In the genomic region with DNA sequence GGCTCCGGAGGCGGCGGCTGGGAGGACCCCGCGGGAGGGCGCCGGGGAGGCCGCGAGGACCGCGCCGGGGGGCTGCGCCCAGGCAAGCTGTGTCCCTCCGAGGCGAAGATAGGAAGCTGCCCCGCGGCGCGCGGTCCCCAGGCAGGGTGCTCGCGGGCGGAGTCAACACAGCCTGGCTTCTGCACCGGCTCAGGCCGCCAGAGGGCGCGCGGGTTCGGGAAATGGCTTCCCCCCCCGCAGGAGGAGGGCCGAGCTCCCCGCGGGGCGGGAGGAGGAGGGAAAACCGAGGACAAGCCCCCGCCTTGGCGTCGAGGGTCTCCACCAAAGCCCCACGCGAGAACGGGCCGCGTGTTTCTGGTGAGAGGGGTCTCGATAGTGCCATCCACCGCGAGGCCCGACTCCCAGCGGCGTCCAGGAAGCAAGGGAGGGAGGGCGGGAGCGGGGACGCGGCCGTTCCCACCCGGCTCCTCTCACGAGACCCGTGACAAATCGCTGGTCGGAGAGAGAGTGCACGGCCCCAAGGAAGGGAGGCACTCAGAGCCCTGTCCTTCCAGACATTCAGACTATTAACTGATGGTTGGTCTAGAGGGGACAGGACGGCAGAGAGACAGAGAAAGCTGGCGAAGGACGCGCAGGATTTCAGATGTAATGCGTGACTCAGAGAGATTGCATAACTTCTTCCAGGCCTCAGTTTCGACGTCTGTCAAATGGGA, we compare ENCODE assay signal across 1 cellular context.
TF ChIP-seq lines count a peak whose summit lies in the region.

No MANE protein-coding gene starts in this region.

TF ChIP-seq in A549, 52 proteins besides CTCF, POLR2A, EP300 and RAD21 (continued from another document):
- TF ChIP-seq ZNF302 (CRISPR knock-in tag; IDR thresholded peaks at IDR 0.05): no peak
- TF ChIP-seq CHD2 (IDR thresholded peaks at IDR 0.05; ENCODE audit: low read length, partially characterized antibody): peak; percentile 60
- TF ChIP-seq TP53 (CRISPR knock-in tag; IDR thresholded peaks at IDR 0.05): no peak
- TF ChIP-seq MAZ (IDR thresholded peaks at IDR 0.05; ENCODE audit: borderline replicate concordance, low read depth, low read length): peak; percentile 90
- TF ChIP-seq ZSCAN20 (CRISPR knock-in tag; IDR thresholded peaks at IDR 0.05): no peak
- TF ChIP-seq POLR2AphosphoS2 (conservative IDR thresholded peaks at IDR 0.05; ENCODE audit: low read length): no peak
- TF ChIP-seq NR3C1 (IDR thresholded peaks at IDR 0.05): no peak
- TF ChIP-seq, protein P1, sequence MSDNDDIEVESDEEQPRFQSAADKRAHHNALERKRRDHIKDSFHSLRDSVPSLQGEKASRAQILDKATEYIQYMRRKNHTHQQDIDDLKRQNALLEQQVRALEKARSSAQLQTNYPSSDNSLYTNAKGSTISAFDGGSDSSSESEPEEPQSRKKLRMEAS (IDR thresholded peaks at IDR 0.05): peak; percentile 73; the same call in 1 of the 2 replicates
- TF ChIP-seq PHF8 (IDR thresholded peaks at IDR 0.05; ENCODE audit: borderline replicate concordance, low read depth): peak; percentile 43; the same call in 1 of the 2 replicates
- TF ChIP-seq NFE2L2 (conservative IDR thresholded peaks at IDR 0.05; ENCODE audit: low read length): no peak
- TF ChIP-seq, protein P2, sequence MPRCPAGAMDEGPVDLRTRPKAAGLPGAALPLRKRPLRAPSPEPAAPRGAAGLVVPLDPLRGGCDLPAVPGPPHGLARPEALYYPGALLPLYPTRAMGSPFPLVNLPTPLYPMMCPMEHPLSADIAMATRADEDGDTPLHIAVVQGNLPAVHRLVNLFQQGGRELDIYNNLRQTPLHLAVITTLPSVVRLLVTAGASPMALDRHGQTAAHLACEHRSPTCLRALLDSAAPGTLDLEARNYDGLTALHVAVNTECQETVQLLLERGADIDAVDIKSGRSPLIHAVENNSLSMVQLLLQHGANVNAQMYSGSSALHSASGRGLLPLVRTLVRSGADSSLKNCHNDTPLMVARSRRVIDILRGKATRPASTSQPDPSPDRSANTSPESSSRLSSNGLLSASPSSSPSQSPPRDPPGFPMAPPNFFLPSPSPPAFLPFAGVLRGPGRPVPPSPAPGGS (IDR thresholded peaks at IDR 0.05): no peak
- TF ChIP-seq, protein P3, sequence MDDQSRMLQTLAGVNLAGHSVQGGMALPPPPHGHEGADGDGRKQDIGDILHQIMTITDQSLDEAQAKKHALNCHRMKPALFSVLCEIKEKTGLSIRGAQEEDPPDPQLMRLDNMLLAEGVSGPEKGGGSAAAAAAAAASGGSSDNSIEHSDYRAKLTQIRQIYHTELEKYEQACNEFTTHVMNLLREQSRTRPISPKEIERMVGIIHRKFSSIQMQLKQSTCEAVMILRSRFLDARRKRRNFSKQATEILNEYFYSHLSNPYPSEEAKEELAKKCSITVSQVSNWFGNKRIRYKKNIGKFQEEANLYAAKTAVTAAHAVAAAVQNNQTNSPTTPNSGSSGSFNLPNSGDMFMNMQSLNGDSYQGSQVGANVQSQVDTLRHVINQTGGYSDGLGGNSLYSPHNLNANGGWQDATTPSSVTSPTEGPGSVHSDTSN (IDR thresholded peaks at IDR 0.05): no peak
- no peak for TF ChIP-seq JUNB (IDR thresholded peaks at IDR 0.05)
- no peak for TF ChIP-seq ZFP36 (IDR thresholded peaks at IDR 0.05; ENCODE audit: borderline replicate concordance, partially characterized antibody)
- no peak for TF ChIP-seq RARB (CRISPR knock-in tag; IDR thresholded peaks at IDR 0.05)
- no peak for TF ChIP-seq HOXB13 (CRISPR knock-in tag; IDR thresholded peaks at IDR 0.05; ENCODE audit: low read depth)
- TF ChIP-seq JUN (IDR thresholded peaks at IDR 0.05): peak in 1 of 2 experiments; percentile 47; a peak in 2 of 5 replicates
- 0 out of 2 replicates have a peak, but pooled peaks have one; percentile 23 for TF ChIP-seq FOSL2 (IDR thresholded peaks at IDR 0.05)
- peak; percentile 84 for TF ChIP-seq FOSL2 (CRISPR knock-in tag; IDR thresholded peaks at IDR 0.05)
- TF ChIP-seq SMC3 (IDR thresholded peaks at IDR 0.05): peak; percentile 91
- TF ChIP-seq, protein P4, sequence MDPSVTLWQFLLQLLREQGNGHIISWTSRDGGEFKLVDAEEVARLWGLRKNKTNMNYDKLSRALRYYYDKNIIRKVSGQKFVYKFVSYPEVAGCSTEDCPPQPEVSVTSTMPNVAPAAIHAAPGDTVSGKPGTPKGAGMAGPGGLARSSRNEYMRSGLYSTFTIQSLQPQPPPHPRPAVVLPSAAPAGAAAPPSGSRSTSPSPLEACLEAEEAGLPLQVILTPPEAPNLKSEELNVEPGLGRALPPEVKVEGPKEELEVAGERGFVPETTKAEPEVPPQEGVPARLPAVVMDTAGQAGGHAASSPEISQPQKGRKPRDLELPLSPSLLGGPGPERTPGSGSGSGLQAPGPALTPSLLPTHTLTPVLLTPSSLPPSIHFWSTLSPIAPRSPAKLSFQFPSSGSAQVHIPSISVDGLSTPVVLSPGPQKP (IDR thresholded peaks at IDR 0.05; ENCODE audit: low read depth, low read length): no peak
- TF ChIP-seq TFCP2L1 (CRISPR knock-in tag; IDR thresholded peaks at IDR 0.05): no peak
